Comparison of ENCODE assay signal across 9 cellular contexts in the genomic region with DNA sequence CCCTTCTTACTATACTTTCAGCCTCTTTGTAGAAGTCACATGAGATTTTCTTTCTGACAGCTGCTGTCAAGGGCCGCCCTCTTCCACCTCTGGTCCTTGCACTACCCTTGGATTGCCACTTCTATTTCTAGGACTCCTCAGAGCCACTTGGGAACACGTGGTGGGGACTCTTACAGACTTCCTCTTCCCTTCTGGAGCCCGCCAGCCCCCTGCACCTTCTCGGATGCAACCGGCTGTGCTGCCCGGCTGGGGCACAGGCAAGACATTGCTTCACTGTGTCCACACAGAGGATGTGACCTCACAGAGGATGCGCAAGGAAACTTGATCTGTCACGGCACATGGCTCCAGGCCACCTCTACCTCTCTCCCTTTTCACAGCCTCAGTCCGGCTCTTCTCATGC. TPM values are rescaled to one million over a fixed set of nuclear protein-coding genes. Genes with fewer than 3 reads are reported as not detected.
DNase-seq lines count a peak whose midpoint lies in the region; ATAC-seq, FAIRE-seq and TF ChIP-seq lines count a peak whose summit lies in the region.
"Had no signal": no experiment of that assay in that cellular context is flagged by ENCODE, and none has a peak within 500 bp of the region (broad histone marks: within the 10 kb centered on the region; RNA-seq: fewer than 3 reads in every experiment).

No MANE protein-coding gene starts in this region.

- peak; percentile 73 to 85 for ATAC-seq in lower lobe of right lung
- no peak for ATAC-seq in GM21515 (IDR thresholded peaks at IDR 0.05; ENCODE audit: unreplicated experiment)

- TF ChIP-seq POLR2A in prostate gland (IDR thresholded peaks at IDR 0.05) = no peak

- H3K4me1 ChIP-seq in BLaER1 treated with 17β-estradiol and CSF1 and Interleukin-3, amounts not matched to agents 10 nM and 100 nM = peaks cover 86 to 91% (median 90%) of the 10 kb centered on the region in 10 experiments
- H3K4me1 ChIP-seq in lower lobe of right lung = peaks cover 52% of the 10 kb centered on the region
- peaks cover 7% of the 10 kb centered on the region for H3K4me1 ChIP-seq in prostate gland (replicated peaks)

- H3K27ac ChIP-seq in BLaER1 treated with 17β-estradiol and CSF1 and Interleukin-3, amounts not matched to agents 10 nM and 100 nM = peak overlapping the region in 10 of 11 experiments; percentile 52 to 95 (median 94); a peak in 20 of 22 replicates
- H3K27ac ChIP-seq in lower lobe of right lung (peak overlapping the region; percentile 59), prostate gland (no peak overlapping the region)

- no peaks in the 10 kb centered on the region for H3K36me3 Mint-ChIP-seq in IgD-negative memory B cell
- H3K36me3 Mint-ChIP-seq in activated CD4-positive, alpha-beta memory T cell treated with anti-CD3 and anti-CD28 coated beads, Interleukin-2, amount 10 ng/mL, durations not matched to agents 7 days and 5 days (ENCODE audit: low read depth) = peaks cover 26% of the 10 kb centered on the region

- no peaks in the 10 kb centered on the region for H3K9me3 Mint-ChIP-seq in IgD-negative memory B cell
- H3K9me3 Mint-ChIP-seq in activated CD4-positive, alpha-beta memory T cell treated with anti-CD3 and anti-CD28 coated beads, Interleukin-2, amount 10 ng/mL, durations not matched to agents 7 days and 5 days = no peaks in the 10 kb centered on the region

- intact Hi-C loops in lower lobe of right lung (cut with DNase I) (no loop called here), prostate gland (cut with DNase I) (no loop called here)

- peak overlapping the region in 3 of 10 experiments; percentile 2 to 7 (median 6); a peak in 1 of 20 replicates for H3K4me3 ChIP-seq in BLaER1 treated with 17β-estradiol and CSF1 and Interleukin-3, amounts not matched to agents 10 nM and 100 nM
- H3K4me3 ChIP-seq in lower lobe of right lung (no peak overlapping the region), prostate gland (no peak overlapping the region)
- H3K4me3 ChIP-seq: heart right ventricle had no signal

- H3K9me3 ChIP-seq in BLaER1 treated with 17β-estradiol and CSF1 and Interleukin-3, amounts not matched to agents 10 nM and 100 nM (replicated peaks in 1 of 11) = no peaks in the 10 kb centered on the region
- H3K9me3 ChIP-seq in lower lobe of right lung (no peaks in the 10 kb centered on the region), prostate gland (no peaks in the 10 kb centered on the region)
- H3K9me3 ChIP-seq: heart right ventricle had no signal

- peak overlapping the region; percentile 5 to 93 (median 85) for H3K4me3 Mint-ChIP-seq in IgD-negative memory B cell
- no peak overlapping the region for H3K4me3 Mint-ChIP-seq in activated CD4-positive, alpha-beta memory T cell treated with anti-CD3 and anti-CD28 coated beads, Interleukin-2, amount 10 ng/mL, durations not matched to agents 7 days and 5 days

- TF ChIP-seq CTCF in lower lobe of right lung (IDR thresholded peaks at IDR 0.05) (no peak), prostate gland (IDR thresholded peaks at IDR 0.05) (no peak)

- H3K4me2 ChIP-seq in BLaER1 treated with 17β-estradiol and CSF1 and Interleukin-3, amounts not matched to agents 10 nM and 100 nM = peak overlapping the region; percentile 78 to 99 (median 97)

- H3K27me3 Mint-ChIP-seq in IgD-negative memory B cell = no peaks in the 10 kb centered on the region
- no peaks in the 10 kb centered on the region for H3K27me3 Mint-ChIP-seq in activated CD4-positive, alpha-beta memory T cell treated with anti-CD3 and anti-CD28 coated beads, Interleukin-2, amount 10 ng/mL, durations not matched to agents 7 days and 5 days

- no peak for DNase-seq in activated CD4-positive, alpha-beta memory T cell treated with anti-CD3 and anti-CD28 coated beads, Interleukin-2, amount 10 ng/mL, durations not matched to agents 7 days and 5 days
- DNase-seq in lower lobe of right lung = peak; percentile 93
- no peak for DNase-seq in prostate gland (ENCODE audit: low spot score)
- no peak for DNase-seq in RCC 7860 (ENCODE audit: low spot score)
- DNase-seq in NCI-H226 = no peak

- no peaks in the 10 kb centered on the region for H3K27me3 ChIP-seq in BLaER1 treated with 17β-estradiol and CSF1 and Interleukin-3, amounts not matched to agents 10 nM and 100 nM
- H3K27me3 ChIP-seq in lower lobe of right lung (ENCODE audit: low read depth) (no peaks in the 10 kb centered on the region), prostate gland (replicated peaks; ENCODE audit: insufficient read depth) (no peaks in the 10 kb centered on the region)

- peaks cover 11 to 17% (median 14%) of the 10 kb centered on the region in 11 experiments for H3K36me3 ChIP-seq in BLaER1 treated with 17β-estradiol and CSF1 and Interleukin-3, amounts not matched to agents 10 nM and 100 nM
- no peaks in the 10 kb centered on the region for H3K36me3 ChIP-seq in lower lobe of right lung
- H3K36me3 ChIP-seq in prostate gland = no peaks in the 10 kb centered on the region

- 65% methylated on average over 9 of the region's 9 CpGs for WGBS in prostate gland

- peak overlapping the region in 9 of 11 experiments; percentile 63 to 93 (median 89); a peak in 18 of 22 replicates for H3K9ac ChIP-seq in BLaER1 treated with 17β-estradiol and CSF1 and Interleukin-3, amounts not matched to agents 10 nM and 100 nM

- POLR2A ChIA-PET in activated CD4-positive, alpha-beta memory T cell treated with anti-CD3 and anti-CD28 coated beads, Interleukin-2, amount 10 ng/mL, durations not matched to agents 7 days and 5 days (lab: Charles Lee) = interaction anchor here (0.7 to 1.5 kb wide), 3 partner anchors 10 to 110 kb away, joined by 3 read pairs; no protein-coding TSS in a partner anchor

- CTCF ChIA-PET in activated CD4-positive, alpha-beta memory T cell treated with anti-CD3 and anti-CD28 coated beads, Interleukin-2, amount 10 ng/mL, durations not matched to agents 7 days and 5 days (lab: Charles Lee) = interaction anchor here (0.8 to 3.0 kb wide), 3 partner anchors 11 to 196 kb away, joined by 3 to 7 read pairs (median 3); a partner anchor contains a TSS

- H3K27ac Mint-ChIP-seq in IgD-negative memory B cell = peak overlapping the region in 2 of 3 donors; percentile 2 to 45
- H3K27ac Mint-ChIP-seq in activated CD4-positive, alpha-beta memory T cell treated with anti-CD3 and anti-CD28 coated beads, Interleukin-2, amount 10 ng/mL, durations not matched to agents 7 days and 5 days = peak overlapping the region; percentile 36

- FAIRE-seq in RCC 7860 (lab: Jason Lieb, UNC) = no peak

- peaks cover 0 to 10% (median 0%) of the 10 kb centered on the region in 11 experiments; a peak in 3 of 22 replicates for H4K20me1 ChIP-seq in BLaER1 treated with 17β-estradiol and CSF1 and Interleukin-3, amounts not matched to agents 10 nM and 100 nM

- peaks cover 50 to 59% (median 55%) of the 10 kb centered on the region in 3 donors for H3K4me1 Mint-ChIP-seq in IgD-negative memory B cell
- H3K4me1 Mint-ChIP-seq in activated CD4-positive, alpha-beta memory T cell treated with anti-CD3 and anti-CD28 coated beads, Interleukin-2, amount 10 ng/mL, durations not matched to agents 7 days and 5 days = peaks cover 84% of the 10 kb centered on the region

RNA-seq across cellular contexts. Expression of a gene that starts 2.4 kb away (rescaled TPM):
- 28.4 TPM for polyA plus RNA-seq in IgD-negative memory B cell
- 10 to 100 TPM; 61.8 to 63.6 TPM for total RNA-seq in activated CD4-positive, alpha-beta memory T cell treated with anti-CD3 and anti-CD28 coated beads, Interleukin-2, amount 10 ng/mL, durations not matched to agents 7 days and 5 days
- total RNA-seq in lower lobe of right lung (12.5 TPM), prostate gland (1 to 10 TPM; 3.6 to 6.1 TPM)

RNA-seq across cellular contexts. Expression of a gene that starts 39.4 kb away (rescaled TPM):
- polyA plus RNA-seq in IgD-negative memory B cell = 130 TPM
- 100 to 1,000 TPM; 213 to 216 TPM for total RNA-seq in activated CD4-positive, alpha-beta memory T cell treated with anti-CD3 and anti-CD28 coated beads, Interleukin-2, amount 10 ng/mL, durations not matched to agents 7 days and 5 days
- 48.2 TPM for total RNA-seq in lower lobe of right lung
- 10 to 100 TPM; 22.2 to 42.5 TPM for total RNA-seq in prostate gland

Comparison
In these comparisons a context has a peak if more than half of its experiments do, and no peak if none do; other contexts are left out.
1. H3K27ac ChIP-seq: peak in BLaER1 treated with 17β-estradiol and CSF1 and Interleukin-3, amounts not matched to agents 10 nM and 100 nM (10 of 11) and lower lobe of right lung (single experiment); none in prostate gland (0 of 2).